17 cellular contexts compared by ENCODE assay signal in the genomic region with DNA sequence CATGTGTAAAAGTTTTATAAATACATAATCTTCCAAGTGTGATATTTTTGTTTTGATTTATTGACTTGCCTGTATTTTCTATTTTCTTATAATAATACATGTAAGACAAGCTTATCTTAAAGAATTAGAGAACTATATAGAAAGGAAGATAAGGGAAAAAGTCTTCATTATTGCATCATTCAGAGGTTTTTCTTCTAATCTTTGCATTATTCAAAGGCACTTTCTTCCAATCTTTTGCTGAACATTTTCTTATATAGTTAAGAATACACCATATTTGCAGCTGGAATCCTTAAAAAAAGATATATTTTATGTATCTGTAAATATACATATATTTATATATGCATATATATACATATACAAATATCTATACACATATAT. TPM values are rescaled to one million over a fixed set of nuclear protein-coding genes. Genes with fewer than 3 reads are reported as not detected.
A peak's percentile ranks its signal among the peaks of the same experiment; 100 is the strongest.
DNase-seq lines count a peak whose midpoint lies in the region; ATAC-seq, FAIRE-seq and TF ChIP-seq lines count a peak whose summit lies in the region.
"Had no signal": no experiment of that assay in that cellular context is flagged by ENCODE, and none has a peak within 500 bp of the region (broad histone marks: within the 10 kb centered on the region; RNA-seq: fewer than 3 reads in every experiment).

No MANE protein-coding gene starts in this region.

- DNase-seq in mammary epithelial cell (no peak), MCF 10A (ENCODE audit: unreplicated experiment) (no peak), SK-N-MC (ENCODE audit: low read depth, low spot score) (no peak), keratinocyte (ENCODE audit: low read depth, low spot score) (no peak), NCI-H446 treated with DMSO at 0.1 percent for 48 hours (lab: John Stamatoyannopoulos, UW) (no peak)
- no peak for DNase-seq in central memory CD4-positive, alpha-beta T cell
- DNase-seq: 8988T, C1 segment of cervical spinal cord, DMS153, EL, MM.1S, NCI-H1930, NCI-H526 had no signal

- peak overlapping the region; percentile 91 for H2AFZ ChIP-seq in mammary epithelial cell (ENCODE audit: low read depth, low read length)
- H2AFZ ChIP-seq in keratinocyte (ENCODE audit: control insufficient read depth, low read length) = peak overlapping the region; percentile 90

- H3K9me3 ChIP-seq in mammary epithelial cell (replicated peaks; ENCODE audit: insufficient read depth, low read length) (no peaks in the 10 kb centered on the region), SK-N-MC (ENCODE audit: low read depth, low read length) (no peaks in the 10 kb centered on the region), keratinocyte (ENCODE audit: control insufficient read depth, low read depth, low read length) (no peaks in the 10 kb centered on the region), subcutaneous abdominal adipose tissue (ENCODE audit: control insufficient read depth in 5 of 5, low read length in 5 of 5) (no peaks in the 10 kb centered on the region)

- H3K9me3 Mint-ChIP-seq in MCF 10A (ENCODE audit: unreplicated experiment) = peaks cover 6% of the 10 kb centered on the region

- peaks cover 19% of the 10 kb centered on the region for H3K4me1 Mint-ChIP-seq in MCF 10A (ENCODE audit: insufficient read depth, unreplicated experiment)

- BruUV-seq in mammary epithelial cell (replicated peaks; lab: Mats Ljungman, UMichigan) (no TSS peak), MCF 10A (replicated peaks; lab: Mats Ljungman, UMichigan) (no TSS peak)

- H3K4me2 ChIP-seq in mammary epithelial cell (ENCODE audit: insufficient read depth, low read depth, low read length) (no peak overlapping the region), keratinocyte (ENCODE audit: control insufficient read depth, extremely low read depth, insufficient read depth, low read depth, low read length) (peak overlapping the region; percentile 35)
- H3K4me2 ChIP-seq: KMS-11 had no signal

- intact Hi-C loops in mammary epithelial cell (cut with micrococcal nuclease) = no loop called here
- intact Hi-C loops in MCF 10A (cut with micrococcal nuclease) = no loop called here

- CTCF ChIA-PET in mammary epithelial cell (lab: Charles Lee; ENCODE audit: low non-redundant PET) (no interaction called here), MCF 10A (lab: Yijun Ruan, JAX) (interaction anchor here (0.7 to 1.4 kb wide), 2 partner anchors 11 to 801 kb away, joined by 3 to 5 read pairs; no protein-coding TSS in a partner anchor)

- no peak overlapping the region for H3K4me3 ChIP-seq in mammary epithelial cell (replicated peaks in 1 of 3; ENCODE audit: insufficient read depth in 1 of 3, low read depth in 2 of 3, low read length in 3 of 3)
- H3K4me3 ChIP-seq in SK-N-MC = no peak overlapping the region
- no peak overlapping the region for H3K4me3 ChIP-seq in keratinocyte (ENCODE audit: control insufficient read depth in 2 of 3, extremely low read depth in 1 of 3, insufficient read depth in 2 of 3, low read depth in 1 of 3, low read length in 3 of 3)
- no peak overlapping the region for H3K4me3 ChIP-seq in subcutaneous abdominal adipose tissue (ENCODE audit: low read depth in 1 of 5, low read length in 5 of 5)

- no peak for FAIRE-seq in keratinocyte (lab: Jason Lieb, UNC)

- H3K36me3 ChIP-seq in mammary epithelial cell (ENCODE audit: insufficient read depth, low read length) = no peaks in the 10 kb centered on the region
- H3K36me3 ChIP-seq in SK-N-MC (ENCODE audit: insufficient read depth, low read length) = no peaks in the 10 kb centered on the region
- H3K36me3 ChIP-seq in keratinocyte (ENCODE audit: control insufficient read depth in 2 of 2, extremely low read depth in 1 of 2, insufficient read depth in 2 of 2, low read length in 2 of 2) = no peaks in the 10 kb centered on the region
- no peaks in the 10 kb centered on the region for H3K36me3 ChIP-seq in subcutaneous abdominal adipose tissue (ENCODE audit: control insufficient read depth in 5 of 5, insufficient read depth in 5 of 5, low read length in 5 of 5)

- H3K4me3 Mint-ChIP-seq in MCF 10A (ENCODE audit: unreplicated experiment) = no peak overlapping the region

- TF ChIP-seq CTCF in mammary epithelial cell (conservative IDR thresholded peaks at IDR 0.05 in 1 of 2, IDR thresholded peaks at IDR 0.05 in 1 of 2; ENCODE audit: extremely low read depth in 1 of 2, insufficient read depth in 1 of 2, low read depth in 1 of 2, low read length in 2 of 2) = no peak
- no peak for TF ChIP-seq CTCF in MCF 10A (IDR thresholded peaks at IDR 0.05; ENCODE audit: unreplicated experiment)
- no peak for TF ChIP-seq CTCF in keratinocyte (optimal IDR thresholded peaks at IDR 0.05 in 1 of 3, IDR thresholded peaks at IDR 0.05 in 1 of 3, conservative IDR thresholded peaks at IDR 0.05 in 1 of 3; ENCODE audit: extremely low read depth in 1 of 3, insufficient read depth in 2 of 3, low read length in 3 of 3)

- no peaks in the 10 kb centered on the region for H3K27me3 ChIP-seq in mammary epithelial cell (ENCODE audit: insufficient read depth, low read length)
- no peaks in the 10 kb centered on the region for H3K27me3 ChIP-seq in keratinocyte (ENCODE audit: control insufficient read depth, extremely low read depth, insufficient read depth, low read length)
- peaks cover 0 to 4% (median 2%) of the 10 kb centered on the region in 5 donors for H3K27me3 ChIP-seq in subcutaneous abdominal adipose tissue (ENCODE audit: control insufficient read depth in 5 of 5, insufficient read depth in 4 of 5, low read length in 5 of 5)

- no peaks in the 10 kb centered on the region for H3K9me1 ChIP-seq in keratinocyte (ENCODE audit: control insufficient read depth, extremely low read depth, insufficient read depth, low read length)

- H4K20me1 ChIP-seq in mammary epithelial cell (ENCODE audit: insufficient read depth, low read length) (no peaks in the 10 kb centered on the region), keratinocyte (ENCODE audit: control insufficient read depth, extremely low read depth, insufficient read depth, low read length) (no peaks in the 10 kb centered on the region)

- no peaks in the 10 kb centered on the region for H3K36me3 Mint-ChIP-seq in MCF 10A (ENCODE audit: insufficient read depth, unreplicated experiment)

- H3K27ac ChIP-seq in mammary epithelial cell (ENCODE audit: insufficient read depth, low read depth, low read length) (no peak overlapping the region), SK-N-MC (peak overlapping the region; percentile 69; the same call in 1 of the 2 replicates), keratinocyte (ENCODE audit: control insufficient read depth, insufficient read depth, low read length) (no peak overlapping the region), subcutaneous abdominal adipose tissue (ENCODE audit: low read depth, low read length) (peak overlapping the region; percentile 3)
- H3K27ac ChIP-seq: KMS-11, RWPE1 had no signal

- dilution Hi-C loops in mammary epithelial cell (cut with HindIII; ENCODE audit: low sequenced_read_pairs) = no loop called here
- dilution Hi-C loops in keratinocyte (cut with MboI; ENCODE audit: extremely low pct_ligation_motif_present, low sequenced_read_pairs) = no loop called here

- POLR2A ChIA-PET in MCF 10A (lab: Yijun Ruan, JAX) = interaction anchor here (0.7 to 1.4 kb wide), 2 partner anchors 109 to 165 kb away, joined by 3 read pairs; partner anchors contain the start of gene GORAB

- ATAC-seq in GM21723 (IDR thresholded peaks at IDR 0.05; ENCODE audit: unreplicated experiment) = no peak

- no peak overlapping the region for H3K27ac Mint-ChIP-seq in MCF 10A (ENCODE audit: low read depth, unreplicated experiment)

- H3K9ac ChIP-seq in mammary epithelial cell (ENCODE audit: insufficient read depth, low read length) (no peak overlapping the region), SK-N-MC (ENCODE audit: insufficient read length) (no peak overlapping the region), keratinocyte (ENCODE audit: control insufficient read depth, extremely low read depth, insufficient read depth, low read length) (no peak overlapping the region), subcutaneous abdominal adipose tissue (ENCODE audit: low read length in 5 of 5) (no peak overlapping the region)
- H3K9ac ChIP-seq: KMS-11 had no signal

- H3K4me1 ChIP-seq in mammary epithelial cell (ENCODE audit: insufficient read depth, low read length) = peaks cover 11% of the 10 kb centered on the region
- H3K4me1 ChIP-seq in keratinocyte (ENCODE audit: control insufficient read depth, extremely low read depth, insufficient read depth, low read length) = peaks cover 17% of the 10 kb centered on the region
- peaks cover 0 to 14% (median 11%) of the 10 kb centered on the region in 5 donors for H3K4me1 ChIP-seq in subcutaneous abdominal adipose tissue (ENCODE audit: control insufficient read depth in 5 of 5, insufficient read depth in 5 of 5, low read length in 5 of 5)

- H3K79me2 ChIP-seq in mammary epithelial cell (ENCODE audit: insufficient read depth, low read length) (no peaks in the 10 kb centered on the region), keratinocyte (ENCODE audit: control insufficient read depth, insufficient read depth, low read length) (no peaks in the 10 kb centered on the region)

- in situ Hi-C loops in mammary epithelial cell (cut with MboI; ENCODE audit: low sequenced_read_pairs in 2 of 2) = loop anchor here in 1 of 2 donors (10.0 kb wide), 1 partner anchor 227 kb away; no protein-coding TSS in a partner anchor

- no peaks in the 10 kb centered on the region for H3K27me3 Mint-ChIP-seq in MCF 10A (ENCODE audit: insufficient read depth, unreplicated experiment)

RNA-seq across cellular contexts. Expression of gene PRRX1, which starts 33.4 kb away (rescaled TPM):
- 1 to 10 TPM in 1 of 2 donors, not detected in 1; 1.7 TPM for total RNA-seq in mammary epithelial cell
- polyA plus RNA-seq in mammary epithelial cell = 0.18 TPM
- polyA minus RNA-seq in mammary epithelial cell = not detected
- not detected in 2 replicates for total RNA-seq in MCF 10A (2022)
- polyA plus RNA-seq in keratinocyte = 0.05 TPM in 1 of 3 replicates, not detected in the others
- not detected for polyA plus RNA-seq in keratinocyte (2011; ENCODE audit: low read depth)
- polyA plus RNA-seq in keratinocyte (2011; cell fraction: cytosol; rRNA removed) = 0.01 TPM in 1 of 2 replicates, not detected in the other
- polyA plus RNA-seq in keratinocyte (2011; cell fraction: nucleus; rRNA removed) = not detected in 2 replicates
- not detected in 2 replicates for polyA plus RNA-seq in keratinocyte (2012; ENCODE audit: low replicate concordance)
- 0.13 TPM in 1 of 3 replicates, not detected in the others for polyA minus RNA-seq in keratinocyte
- polyA minus RNA-seq in keratinocyte (2011; cell fraction: cytosol; rRNA and poly(A)+ RNA removed) = not detected
- polyA minus RNA-seq in keratinocyte (2011; cell fraction: nucleus; rRNA and poly(A)+ RNA removed) = not detected in 2 replicates

Comparison
In these comparisons a context has a peak if more than half of its experiments do, and no peak if none do; other contexts are left out.
1. H3K27ac ChIP-seq: peak in SK-N-MC (single experiment) and subcutaneous abdominal adipose tissue (single experiment); none in mammary epithelial cell (single experiment) and keratinocyte (single experiment).